Comparison of ENCODE assay signal across 23 cellular contexts in the genomic region with DNA sequence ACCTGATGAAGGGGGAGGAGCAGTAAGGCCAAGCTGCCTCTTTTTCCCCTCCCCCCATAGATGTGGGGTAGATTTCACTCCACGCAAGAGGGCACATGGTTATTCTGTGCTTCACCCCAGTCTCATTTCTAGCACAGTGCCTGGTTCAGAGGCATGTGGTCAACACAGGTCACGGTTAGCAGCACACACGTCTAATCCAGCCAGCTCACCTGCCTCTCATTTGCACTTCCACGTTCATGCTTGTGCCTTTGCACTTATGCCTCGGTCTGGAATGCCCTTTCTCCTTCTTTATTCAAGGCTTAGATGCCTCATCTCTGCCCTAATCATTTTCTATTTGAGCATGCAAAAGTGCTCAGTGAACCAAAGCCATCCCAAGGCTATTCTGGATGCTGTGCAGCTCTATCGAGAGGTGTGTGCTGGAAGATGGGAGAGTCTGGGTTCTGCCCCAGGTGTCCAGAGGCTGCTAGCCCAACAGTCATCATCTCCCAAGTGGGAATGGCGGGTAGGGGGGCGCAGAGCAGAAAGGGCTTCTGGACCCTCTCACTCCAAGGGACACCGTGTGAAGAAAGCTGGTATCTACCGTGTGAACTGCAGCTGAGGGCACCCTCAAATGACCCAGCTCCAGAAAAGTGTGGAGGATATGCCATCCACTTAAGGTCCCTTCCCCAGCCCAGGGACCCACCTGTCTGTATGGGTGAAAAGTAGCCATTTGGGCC. TPM values are rescaled to one million over a fixed set of nuclear protein-coding genes. Genes with fewer than 3 reads are reported as not detected.
DNase-seq lines count a peak whose midpoint lies in the region; ATAC-seq and TF ChIP-seq lines count a peak whose summit lies in the region.
"Had no signal": no experiment of that assay in that cellular context is flagged by ENCODE, and none has a peak within 500 bp of the region (broad histone marks: within the 10 kb centered on the region; RNA-seq: fewer than 3 reads in every experiment).

No MANE protein-coding gene starts in this region.

- H3K4me1 ChIP-seq in lower lobe of right lung (peaks cover 18% of the 10 kb centered on the region), gastrocnemius medialis (peaks cover 9 to 13% of the 10 kb centered on the region in 2 donors)

- H3K27ac ChIP-seq in RWPE1 (peak overlapping the region; percentile 47), lower lobe of right lung (no peak overlapping the region), gastrocnemius medialis (peak overlapping the region in 3 of 4 donors; percentile 59 to 99 (median 96))

- H3K4me3 ChIP-seq in lower lobe of right lung = no peak overlapping the region
- no peak overlapping the region for H3K4me3 ChIP-seq in gastrocnemius medialis
- H3K4me3 ChIP-seq: mucosa of descending colon had no signal

- H3K27me3 ChIP-seq in lower lobe of right lung (ENCODE audit: low read depth) (no peaks in the 10 kb centered on the region), gastrocnemius medialis (no peaks in the 10 kb centered on the region)

- peaks cover 60% of the 10 kb centered on the region for H3K36me3 ChIP-seq in lower lobe of right lung
- peaks cover 0 to 52% of the 10 kb centered on the region in 2 donors for H3K36me3 ChIP-seq in gastrocnemius medialis

- no peak for TF ChIP-seq CTCF in RWPE1 (conservative IDR thresholded peaks at IDR 0.05; ENCODE audit: low read depth)
- no peak for TF ChIP-seq CTCF in lower lobe of right lung (IDR thresholded peaks at IDR 0.05)
- no peak for TF ChIP-seq CTCF in gastrocnemius medialis (IDR thresholded peaks at IDR 0.05 in 4 of 5, conservative IDR thresholded peaks at IDR 0.05 in 1 of 5)

- DNase-seq in DMS79 treated with DMSO at 0.1 percent for 48 hours (lab: John Stamatoyannopoulos, UW) = peak; percentile 54
- DNase-seq in RWPE1 (ENCODE audit: low spot score) = no peak
- peak; percentile 10 for DNase-seq in lower lobe of right lung
- DNase-seq in gastrocnemius medialis = peak in 1 of 2 donors; percentile 16
- DNase-seq in middle frontal gyrus (ENCODE audit: extremely low spot score, low spot score) = no peak
- no peak for DNase-seq in sciatic nerve (ENCODE audit: low spot score)
- DNase-seq in NK-92 (lab: John Stamatoyannopoulos, UW; ENCODE audit: unreplicated experiment) = no peak
- DNase-seq: activated T-cell treated with anti-CD3 and anti-CD28 coated beads for 4 hours; CD8-positive, alpha-beta T cell; H7; mucosa of descending colon; NCI-H2029 treated with DMSO at 0.1 percent for 48 hours; NCI-H2227 treated with DMSO at 0.1 percent for 48 hours; OCI-M1; stimulated activated CD4-positive, alpha-beta T cell treated with anti-CD3 and anti-CD28 coated beads, Interleukin-15, amount 100 ng/mL, for 24 hours; T-helper 2 cell had no signal

- POLR2A ChIA-PET in RWPE1 (lab: Yijun Ruan, JAX; ENCODE audit: low non-redundant PET) = no interaction called here

- in situ Hi-C loops in gastrocnemius medialis (cut with MboI; ENCODE audit: low sequenced_read_pairs in 4 of 4) = no loop called here

- H3K9me3 ChIP-seq in lower lobe of right lung = no peaks in the 10 kb centered on the region
- no peaks in the 10 kb centered on the region for H3K9me3 ChIP-seq in gastrocnemius medialis
- H3K9me3 ChIP-seq: mucosa of descending colon had no signal

- no peak for TF ChIP-seq POLR2A in gastrocnemius medialis (IDR thresholded peaks at IDR 0.05)

- no peak for ATAC-seq in lower lobe of right lung
- ATAC-seq in gastrocnemius medialis = no peak
- ATAC-seq in sciatic nerve = no peak
- ATAC-seq: CD8-positive, alpha-beta T cell; mucosa of descending colon; natural killer cell treated with Interleukin-12 subunit alpha and Interleukin-12 subunit beta and Interleukin-15 and Interleukin-18, amount 100 ng/mL, for 72 hours; SK-N-SH treated with all-trans-retinoic acid at 6 μM for 48 hours had no signal

- intact Hi-C loops in lower lobe of right lung (cut with DNase I) = no loop called here
- intact Hi-C loops in gastrocnemius medialis (cut with DNase I; ENCODE audit: low total_unique reads) = no loop called here
- intact Hi-C loops in sciatic nerve (cut with DNase I) = no loop called here

- CTCF ChIA-PET in RWPE1 (lab: Yijun Ruan, JAX) = no interaction called here

RNA-seq across cellular contexts. Expression of a gene that starts 2.1 kb away (rescaled TPM):
- not detected for total RNA-seq in lower lobe of right lung
- not detected for total RNA-seq in gastrocnemius medialis
- not detected for total RNA-seq in sciatic nerve
- total RNA-seq: B cell; CD8-positive, alpha-beta T cell; cerebellum; glomerular endothelial cell; H7; liver; M059J; mucosa of descending colon; natural killer cell treated with Interleukin-12 subunit alpha and Interleukin-12 subunit beta and Interleukin-15 and Interleukin-18, amount 100 ng/mL, for 72 hours had no signal

Comparison
In these comparisons a context has a peak if more than half of its experiments do, and no peak if none do; other contexts are left out.
1. DNase-seq: peak in DMS79 treated with DMSO at 0.1 percent for 48 hours (single experiment) and lower lobe of right lung (single experiment); none in RWPE1 (single experiment), middle frontal gyrus (single experiment), sciatic nerve (single experiment) and NK-92 (single experiment).